ENCODE assay signal across 8 cellular contexts in the genomic region with DNA sequence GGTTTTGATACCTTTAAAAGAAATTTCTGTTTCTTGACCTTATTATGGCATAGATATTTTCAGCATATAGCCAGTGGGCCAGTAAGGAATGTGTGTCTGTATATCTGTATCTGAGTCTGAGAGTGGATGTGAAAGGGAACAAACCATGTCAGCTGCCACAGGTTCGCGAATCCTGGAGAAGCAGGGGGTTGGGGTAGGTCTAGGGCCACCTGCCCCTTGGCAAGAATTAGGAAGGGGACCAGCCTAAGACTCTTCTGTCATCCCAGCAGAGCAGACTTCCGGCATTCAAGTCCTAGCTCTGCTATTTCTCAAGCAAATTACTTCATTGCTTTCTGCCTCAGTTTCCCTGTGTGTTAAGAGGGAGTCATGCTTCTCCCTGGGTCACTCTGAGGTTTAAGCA.
"Had no signal": no experiment of that assay in that cellular context is flagged by ENCODE, and none has a peak within 500 bp of the region (broad histone marks: within the 10 kb centered on the region; RNA-seq: fewer than 3 reads in every experiment).

No MANE protein-coding gene starts in this region.

- H3K4me3 ChIP-seq: GM12878 had no signal

- DNase-seq: GDM1, GF-D8 had no signal

- FAIRE-seq: G401.6, GM12878, GM12891, GM12892, GM18507, GM19239 had no signal
